In genomic region chr14:49640540-49641417, GRCh38 we compare ENCODE assay signal across 13 cellular contexts. TPM values are rescaled to one million over a fixed set of nuclear protein-coding genes. Genes with fewer than 3 reads are reported as not detected.
DNase-seq lines count a peak whose midpoint lies in the region; ATAC-seq and TF ChIP-seq lines count a peak whose summit lies in the region.
"Had no signal": no experiment of that assay in that cellular context is flagged by ENCODE, and none has a peak within 500 bp of the region (broad histone marks: within the 10 kb centered on the region; RNA-seq: fewer than 3 reads in every experiment).

No MANE protein-coding gene starts in this region.

- H3K27me3 Mint-ChIP-seq in activated naive CD8-positive, alpha-beta T cell: no peaks in the 10 kb centered on the region
- H3K27me3 Mint-ChIP-seq: brain; effector memory CD8-positive, alpha-beta T cell had no signal

- intact Hi-C loops in HCT116 (cut with micrococcal nuclease) (no loop called here), right lobe of liver (cut with DNase I) (loop anchor here in 1 of 2 donors (10.0 kb wide), 1 partner anchor 124 kb away; the partner anchor contains the start of gene KLHDC2)

- CTCF ChIA-PET in HCT116 (lab: Charles Lee): no interaction called here

- DNase-seq in HCT116 (ENCODE audit: low read depth, low spot score) (no peak), right lobe of liver (no peak), 8988T (no peak), inferior parietal cortex (ENCODE audit: extremely low spot score) (no peak), H4 (ENCODE audit: low spot score) (no peak)
- DNase-seq: effector memory CD8-positive, alpha-beta T cell; NCI-H1694; SHP77 treated with DMSO at 0.1 percent for 48 hours; WERI-Rb-1 had no signal

- H3K4me1 Mint-ChIP-seq in activated naive CD8-positive, alpha-beta T cell (ENCODE audit: low read depth): peaks cover 57% of the 10 kb centered on the region

- no peak for TF ChIP-seq RAD21 in HCT116 (IDR thresholded peaks at IDR 0.05; ENCODE audit: low read depth)

- no peaks in the 10 kb centered on the region for H3K9me3 Mint-ChIP-seq in activated naive CD8-positive, alpha-beta T cell (ENCODE audit: low read depth)
- H3K9me3 Mint-ChIP-seq: brain; effector memory CD8-positive, alpha-beta T cell had no signal

- H3K9me3 ChIP-seq in BLaER1 treated with 17β-estradiol and CSF1 and Interleukin-3, amounts not matched to agents 10 nM and 100 nM (replicated peaks in 1 of 11): no peaks in the 10 kb centered on the region
- H3K9me3 ChIP-seq in HCT116 (ENCODE audit: control insufficient read depth in 1 of 2, insufficient read depth in 1 of 2, low read depth in 1 of 2, low read length in 2 of 2) (no peaks in the 10 kb centered on the region), right lobe of liver (no peaks in the 10 kb centered on the region)

- H3K9ac ChIP-seq in BLaER1 treated with 17β-estradiol and CSF1 and Interleukin-3, amounts not matched to agents 10 nM and 100 nM: no peak overlapping the region
- no peak overlapping the region for H3K9ac ChIP-seq in HCT116 (ENCODE audit: low read length)

- H4K20me1 ChIP-seq in BLaER1 treated with 17β-estradiol and CSF1 and Interleukin-3, amounts not matched to agents 10 nM and 100 nM: peaks cover 13 to 82% (median 56%) of the 10 kb centered on the region in 11 experiments; a peak in 20 of 22 replicates
- H4K20me1 ChIP-seq in HCT116 (ENCODE audit: insufficient read depth): no peaks in the 10 kb centered on the region; the same call in 1 of the 2 replicates

- ATAC-seq in HCT116 (no peak), right lobe of liver (peak; percentile 33 to 47 (median 38)), HG02970 (IDR thresholded peaks at IDR 0.05; ENCODE audit: low FRiP score, unreplicated experiment) (no peak)
- ATAC-seq: effector memory CD8-positive, alpha-beta T cell had no signal

- BruUV-seq in HCT116 (replicated peaks; lab: Mats Ljungman, UMichigan): no TSS peak

- peaks cover 48% of the 10 kb centered on the region for H3K79me2 ChIP-seq in HCT116 (ENCODE audit: insufficient read depth, low read length)

- no peak for TF ChIP-seq POLR2A in HCT116 (IDR thresholded peaks at IDR 0.05; ENCODE audit: borderline replicate concordance, extremely low read depth, insufficient read depth, insufficient read length)
- TF ChIP-seq POLR2A in right lobe of liver (IDR thresholded peaks at IDR 0.05): no peak

- H3K27me3 ChIP-seq in BLaER1 treated with 17β-estradiol and CSF1 and Interleukin-3, amounts not matched to agents 10 nM and 100 nM: no peaks in the 10 kb centered on the region
- H3K27me3 ChIP-seq in HCT116 (ENCODE audit: insufficient read depth, low read length) (no peaks in the 10 kb centered on the region), right lobe of liver (no peaks in the 10 kb centered on the region)

- peaks cover 40 to 87% (median 70%) of the 10 kb centered on the region in 11 experiments for H3K36me3 ChIP-seq in BLaER1 treated with 17β-estradiol and CSF1 and Interleukin-3, amounts not matched to agents 10 nM and 100 nM
- H3K36me3 ChIP-seq in HCT116 (ENCODE audit: control insufficient read depth in 1 of 2, insufficient read depth in 2 of 2, low read length in 2 of 2) (peaks cover 3 to 19% of the 10 kb centered on the region in 2 experiments; a peak in 1 of 4 replicates), right lobe of liver (peaks cover 0 to 6% (median 2%) of the 10 kb centered on the region in 4 donors)

- H3K4me3 Mint-ChIP-seq in activated naive CD8-positive, alpha-beta T cell: no peak overlapping the region
- H3K4me3 Mint-ChIP-seq: effector memory CD8-positive, alpha-beta T cell had no signal

- no peak overlapping the region for H3K4me3 ChIP-seq in BLaER1 treated with 17β-estradiol and CSF1 and Interleukin-3, amounts not matched to agents 10 nM and 100 nM
- H3K4me3 ChIP-seq in HCT116 (replicated peaks in 1 of 2; ENCODE audit: low read depth in 1 of 2, low read length in 2 of 2) (no peak overlapping the region), right lobe of liver (peak overlapping the region in 1 of 3 donors; percentile 2)

- H3K9me2 ChIP-seq in HCT116 (ENCODE audit: insufficient read depth): no peaks in the 10 kb centered on the region

- POLR2A ChIA-PET in HCT116 (lab: Charles Lee): no interaction called here

- H2AFZ ChIP-seq in HCT116 (ENCODE audit: low read depth, low read length, poor library complexity, severe bottlenecking): no peak overlapping the region

- RAD21 ChIA-PET in HCT116 (lab: Charles Lee; ENCODE audit: low non-redundant PET in 1 of 2, low total read pairs in 2 of 2, uncharacterized antibody in 2 of 2, unreplicated experiment in 2 of 2): interaction anchor here (0.6 kb wide), 2 partner anchors 32 to 127 kb away, joined by 3 read pairs; no protein-coding TSS in a partner anchor

- H3K4me1 ChIP-seq in BLaER1 treated with 17β-estradiol and CSF1 and Interleukin-3, amounts not matched to agents 10 nM and 100 nM: peaks cover 23 to 50% (median 36%) of the 10 kb centered on the region in 10 experiments
- H3K4me1 ChIP-seq in HCT116 (ENCODE audit: control insufficient read depth in 1 of 2, insufficient read depth in 2 of 2, low read length in 2 of 2) (peaks cover 6 to 11% of the 10 kb centered on the region in 2 experiments), right lobe of liver (peaks cover 0 to 56% (median 16%) of the 10 kb centered on the region in 4 donors)

- H3K36me3 Mint-ChIP-seq in activated naive CD8-positive, alpha-beta T cell: peaks cover 13% of the 10 kb centered on the region

- H3K27ac Mint-ChIP-seq in activated naive CD8-positive, alpha-beta T cell: peak overlapping the region; percentile 36

- WGBS in right lobe of liver (ENCODE audit: insufficient coverage, low coverage, low lambda C conversion rate, missing lambda C conversion rate): 31% methylated on average over 7 of the region's 7 CpGs

- TF ChIP-seq CTCF in HCT116 (IDR thresholded peaks at IDR 0.05 in 2 of 3, conservative IDR thresholded peaks at IDR 0.05 in 1 of 3; ENCODE audit: borderline replicate concordance in 1 of 3, insufficient read depth in 1 of 3, low read depth in 2 of 3, low read length in 2 of 3): no peak
- TF ChIP-seq CTCF in right lobe of liver (IDR thresholded peaks at IDR 0.05): no peak

- peak overlapping the region; percentile 4 to 65 (median 46); a peak in 21 of 22 replicates for H3K4me2 ChIP-seq in BLaER1 treated with 17β-estradiol and CSF1 and Interleukin-3, amounts not matched to agents 10 nM and 100 nM
- H3K4me2 ChIP-seq in HCT116 (ENCODE audit: low read length): no peak overlapping the region

- H3K27ac ChIP-seq in BLaER1 treated with 17β-estradiol and CSF1 and Interleukin-3, amounts not matched to agents 10 nM and 100 nM: 0 out of 22 replicates have a peak overlapping the region, but pooled peaks of 1 of the 11 experiments have one; percentile 5
- no peak overlapping the region for H3K27ac ChIP-seq in HCT116 (ENCODE audit: low read depth, low read length)
- H3K27ac ChIP-seq in right lobe of liver: peak overlapping the region in 2 of 3 donors; percentile 78 to 86

TF ChIP-seq in HCT116, 20 proteins besides CTCF, POLR2A, EP300 and RAD21:
- no peak for TF ChIP-seq SRF (IDR thresholded peaks at IDR 0.05; ENCODE audit: low read depth)
- TF ChIP-seq CEBPB (IDR thresholded peaks at IDR 0.05; ENCODE audit: low read depth): 0 out of 2 replicates have a peak, but pooled peaks have one; percentile 24
TF ChIP-seq in HCT116: peak in this region for 1.

RNA-seq across cellular contexts. Expression of gene DNAAF2, which starts 5.7 kb away (rescaled TPM):
- 13.7 TPM for total RNA-seq in HCT116 (2021; ENCODE audit: unreplicated experiment)
- polyA plus RNA-seq in HCT116 (2012): 6.0 and 6.9 TPM in 2 replicates
- total RNA-seq in right lobe of liver: 1 to 10 TPM; 2.6 to 9.7 (median 6.0) TPM
- 13.3 and 15.1 TPM in 2 replicates for total RNA-seq in H4 (2014; rRNA removed; shearing (Covaris generic))

RNA-seq across cellular contexts. Expression of gene MGAT2, which starts 20.2 kb away (rescaled TPM):
- total RNA-seq in HCT116 (2021; ENCODE audit: unreplicated experiment) (22.9 TPM), right lobe of liver (10 to 100 TPM; 26.1 to 37.0 (median 30.5) TPM)
- polyA plus RNA-seq in HCT116 (2012): 8.5 and 12.1 TPM in 2 replicates
- total RNA-seq in H4 (2014; rRNA removed; shearing (Covaris generic)): 63.2 and 67.8 TPM in 2 replicates

RNA-seq across cellular contexts. Expression of gene RPL36AL, which starts 20.4 kb away (rescaled TPM):
- total RNA-seq in HCT116 (2021; ENCODE audit: unreplicated experiment) (212 TPM), right lobe of liver (100 to 1,000 TPM in 2 of 6 experiments, 10 to 100 TPM in 4; 67.4 to 157 (median 82.7) TPM)
- polyA plus RNA-seq in HCT116 (2012): 349 and 403 TPM in 2 replicates
- total RNA-seq in H4 (2014; rRNA removed; shearing (Covaris generic)): 316 and 358 TPM in 2 replicates

RNA-seq across cellular contexts. Expression of gene LRR1, which starts 42.0 kb away (rescaled TPM):
- total RNA-seq in HCT116 (2021; ENCODE audit: unreplicated experiment) (34.6 TPM), right lobe of liver (1 to 10 TPM; 3.1 to 5.6 (median 4.3) TPM)
- 13.1 and 20.6 TPM in 2 replicates for polyA plus RNA-seq in HCT116 (2012)
- 34.7 and 53.2 TPM in 2 replicates for total RNA-seq in H4 (2014; rRNA removed; shearing (Covaris generic))

RNA-seq across cellular contexts. Expression of gene POLE2, which starts 47.2 kb away (rescaled TPM):
- total RNA-seq in HCT116 (2021; ENCODE audit: unreplicated experiment): 24.5 TPM
- 10.5 and 15.4 TPM in 2 replicates for polyA plus RNA-seq in HCT116 (2012)
- total RNA-seq in right lobe of liver: 1 to 10 TPM in 5 of 6 experiments, under 1 TPM in 1; 0.73 to 9.0 (median 4.2) TPM
- total RNA-seq in H4 (2014; rRNA removed; shearing (Covaris generic)): 32.5 and 52.2 TPM in 2 replicates

Comparison
In these comparisons a context has a peak if more than half of its experiments do, and no peak if none do; other contexts are left out.
1. ATAC-seq: peak in right lobe of liver (4 of 4); none in HCT116 (single experiment) and HG02970 (single experiment).